8 cellular contexts compared by ENCODE assay signal in the genomic region with DNA sequence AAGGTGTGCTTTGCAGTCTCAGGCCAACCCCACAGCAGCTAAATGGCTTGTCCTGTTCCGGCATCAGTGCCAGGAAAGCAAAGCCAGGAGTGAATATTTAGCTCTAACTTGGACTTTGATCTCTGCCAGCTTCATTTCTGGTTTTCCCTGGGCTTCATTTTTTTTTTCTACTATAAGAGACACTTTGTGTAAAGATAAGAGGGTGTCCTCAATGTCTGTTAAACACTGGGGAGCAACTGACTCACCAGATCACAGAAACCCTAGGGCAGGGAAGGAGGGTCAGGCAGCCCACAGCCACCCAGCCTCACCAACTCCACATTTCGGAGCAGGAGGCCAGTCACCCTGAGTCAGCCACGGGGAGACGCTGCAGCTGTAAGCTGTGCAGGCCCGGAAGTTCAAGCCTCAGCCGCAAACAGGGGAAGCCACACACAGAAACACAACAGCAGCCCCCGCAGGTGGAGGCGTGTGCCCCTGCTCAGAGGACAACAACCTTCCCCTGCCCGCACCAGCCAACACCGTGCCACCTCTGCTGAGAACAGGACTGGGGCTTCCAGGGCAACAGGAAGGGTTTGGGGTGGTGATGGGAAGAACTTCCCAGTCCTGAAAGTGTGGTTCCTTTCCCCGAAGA. TPM values are rescaled to one million over a fixed set of nuclear protein-coding genes. Genes with fewer than 3 reads are reported as not detected.
DNase-seq lines count a peak whose midpoint lies in the region; ATAC-seq and TF ChIP-seq lines count a peak whose summit lies in the region.

No MANE protein-coding gene starts in this region.

- H3K4me1 Mint-ChIP-seq in T-cell = peaks cover 8 to 31% (median 26%) of the 10 kb centered on the region in 3 donors

- no peak overlapping the region for H3K4me3 Mint-ChIP-seq in T-cell

- H3K4me3 ChIP-seq in iPS-18a (ENCODE audit: low read length) = peak overlapping the region; percentile 55
- peak overlapping the region; percentile 17 to 97 (median 88) for H3K4me3 ChIP-seq in spleen

- peak; percentile 70 for ATAC-seq in GM18868 (IDR thresholded peaks at IDR 0.05; ENCODE audit: unreplicated experiment)
- peak; percentile 71 for ATAC-seq in HG03432 (IDR thresholded peaks at IDR 0.05; ENCODE audit: unreplicated experiment)
- peak; percentile 72 to 80 (median 76) for ATAC-seq in T-cell (replicated peaks in 1 of 4)

- 1 to 2% (median 1%) methylated on average over 11 of the region's 11 CpGs for WGBS in spleen, 5 donors

- POLR2A ChIA-PET in T-cell (lab: Charles Lee) = interaction anchor here (0.5 to 1.3 kb wide), 4 partner anchors 13 to 347 kb away, joined by 3 to 5 read pairs (median 4); no protein-coding TSS in a partner anchor

- intact Hi-C loops in spleen (cut with DNase I; ENCODE audit: low total_unique reads) = loop anchor here (10.0 kb wide), 2 partner anchors 129 to 209 kb away; no protein-coding TSS in a partner anchor

- peak overlapping the region; percentile 78 for H3K9ac ChIP-seq in iPS-18a (ENCODE audit: low read length)

- no peak for TF ChIP-seq POLR2A in spleen (IDR thresholded peaks at IDR 0.05)

- no peaks in the 10 kb centered on the region for H3K9me3 Mint-ChIP-seq in T-cell

- H3K27me3 ChIP-seq in iPS-18a (ENCODE audit: control insufficient read depth, insufficient read depth, low read length) = no peaks in the 10 kb centered on the region
- peaks cover 0 to 76% (median 0%) of the 10 kb centered on the region in 7 donors for H3K27me3 ChIP-seq in spleen (replicated peaks in 1 of 7)

- CTCF ChIA-PET in T-cell (lab: Charles Lee) = interaction anchor here (0.6 to 5.6 kb wide), 25 partner anchors 8 to 1488 kb away, joined by 3 to 74 read pairs (median 5); partner anchors contain the start of genes TAPBPL (in 1 of the 2), USP5 (in 1 of the 2) and VAMP1 (in 1 of the 2)

- H3K27me3 Mint-ChIP-seq in T-cell = no peaks in the 10 kb centered on the region

- H3K36me3 ChIP-seq in iPS-18a (ENCODE audit: control insufficient read depth, low read depth, low read length) = peaks cover 33% of the 10 kb centered on the region
- H3K36me3 ChIP-seq in spleen = peaks cover 2 to 46% (median 40%) of the 10 kb centered on the region in 6 donors

- H3K27ac Mint-ChIP-seq in T-cell = no peak overlapping the region

- peak; percentile 86 for DNase-seq in AG08396 (ENCODE audit: low spot score)
- DNase-seq in T-cell = peak; percentile 73 to 88 (median 83)
- DNase-seq in spleen = peak; percentile 96
- no peak for DNase-seq in DMS114 treated with DMSO at 0.1 percent for 48 hours (lab: John Stamatoyannopoulos, UW; ENCODE audit: unreplicated experiment)

- H3K9me3 ChIP-seq in iPS-18a (ENCODE audit: control insufficient read depth, low read depth, low read length) (no peaks in the 10 kb centered on the region), spleen (no peaks in the 10 kb centered on the region)

- H3K27ac ChIP-seq in angular gyrus (ENCODE audit: low read depth, low read length) = peak overlapping the region; percentile 74
- H3K27ac ChIP-seq in iPS-18a (ENCODE audit: low read length) = peak overlapping the region; percentile 96
- H3K27ac ChIP-seq in spleen = peak overlapping the region; percentile 86 to 99 (median 96)

- H3K36me3 Mint-ChIP-seq in T-cell = peaks cover 29% of the 10 kb centered on the region

- TF ChIP-seq CTCF in spleen (IDR thresholded peaks at IDR 0.05 in 8 of 11, conservative IDR thresholded peaks at IDR 0.05 in 3 of 11) = peak in 10 of 11 experiments; percentile 38 to 74 (median 58)

- H3K4me1 ChIP-seq in iPS-18a (ENCODE audit: control insufficient read depth, low read depth, low read length) (peaks cover 50% of the 10 kb centered on the region), spleen (peaks cover 69 to 100% (median 91%) of the 10 kb centered on the region in 6 donors)

RNA-seq across cellular contexts. Expression of gene TNFRSF1A, which starts 6.3 kb away (rescaled TPM):
- total RNA-seq in T-cell = 10 to 100 TPM; 32.3 to 88.0 (median 86.5) TPM
- total RNA-seq in spleen = 100 to 1,000 TPM; 153 to 578 (median 224) TPM
- polyA plus RNA-seq in spleen = 10 to 100 TPM; 22.5 to 40.6 (median 22.8) TPM

RNA-seq across cellular contexts. Expression of gene PLEKHG6, which starts 25.1 kb away (rescaled TPM):
- total RNA-seq in T-cell = under 1 TPM in 2 of 5 donors, not detected in 3; 0.13 to 0.38 TPM
- total RNA-seq in spleen = 1 to 10 TPM in 1 of 7 donors, under 1 TPM in 2, not detected in 4; 0.19 to 1.2 (median 0.74) TPM
- under 1 TPM; 0.10 to 0.12 (median 0.11) TPM for polyA plus RNA-seq in spleen

RNA-seq across cellular contexts. Expression of gene SCNN1A, which starts 39.8 kb away (rescaled TPM):
- 1 to 10 TPM; 1.0 to 3.4 (median 2.6) TPM for total RNA-seq in T-cell
- total RNA-seq in spleen = 1 to 10 TPM in 6 of 7 donors, under 1 TPM in 1; 0.84 to 8.6 (median 2.0) TPM
- under 1 TPM; 0.17 to 0.22 (median 0.18) TPM for polyA plus RNA-seq in spleen

RNA-seq across cellular contexts. Expression of gene LTBR, which starts 48.4 kb away (rescaled TPM):
- total RNA-seq in T-cell (1 to 10 TPM in 2 of 5 donors, under 1 TPM in 2, not detected in 1; 0.56 to 1.6 (median 1.2) TPM), spleen (100 to 1,000 TPM in 3 of 7 donors, 10 to 100 TPM in 4; 49.0 to 155 (median 87.8) TPM)
- 10 to 100 TPM; 14.4 to 29.2 (median 15.7) TPM for polyA plus RNA-seq in spleen
